11 cellular contexts compared by ENCODE assay signal in the genomic region with DNA sequence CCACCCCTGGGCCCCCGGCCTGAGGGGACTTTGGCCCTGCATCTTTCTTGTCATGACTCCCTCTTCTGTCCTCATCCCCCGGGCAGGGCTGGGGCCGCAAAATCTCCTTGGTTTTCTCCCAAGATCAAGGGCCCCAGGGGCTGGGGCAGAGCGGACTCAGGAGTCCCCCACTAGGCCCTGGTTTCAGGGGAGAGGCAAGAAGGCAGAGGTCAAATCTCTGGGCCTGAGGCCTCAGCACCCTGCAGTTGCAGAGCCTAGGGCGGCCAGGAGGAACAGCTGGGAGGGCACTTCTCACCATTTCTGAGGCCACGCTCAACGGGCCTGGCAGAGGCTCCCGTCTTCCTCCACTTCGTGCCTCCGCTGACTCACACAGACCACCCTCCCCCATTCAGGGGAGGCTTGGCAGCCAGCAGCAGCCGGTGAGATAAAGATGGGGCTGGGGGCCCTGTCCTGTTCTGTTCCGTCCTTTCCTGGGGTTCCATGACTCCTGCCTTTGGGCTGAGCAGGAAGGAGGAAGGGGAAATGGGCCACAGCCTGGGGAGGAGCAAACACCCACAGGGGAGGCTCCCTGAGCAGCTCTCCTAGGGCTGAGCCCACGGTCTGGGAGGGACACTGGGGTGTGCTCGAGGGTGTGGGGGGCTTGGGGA. TPM values are rescaled to one million over a fixed set of nuclear protein-coding genes. Genes with fewer than 3 reads are reported as not detected.
DNase-seq lines count a peak whose midpoint lies in the region; ATAC-seq, FAIRE-seq and TF ChIP-seq lines count a peak whose summit lies in the region.
"Had no signal": no experiment of that assay in that cellular context is flagged by ENCODE, and none has a peak within 500 bp of the region (broad histone marks: within the 10 kb centered on the region; RNA-seq: fewer than 3 reads in every experiment).

No MANE protein-coding gene starts in this region.

- TF ChIP-seq CTCF in pancreas (IDR thresholded peaks at IDR 0.05) (no peak), tibial nerve (IDR thresholded peaks at IDR 0.05) (no peak)

- TF ChIP-seq POLR2A in tibial nerve (IDR thresholded peaks at IDR 0.05), result no peak

- H3K27ac ChIP-seq in CD8-positive, alpha-beta memory T cell (ENCODE audit: low read depth, low read length), result no peak overlapping the region
- no peak overlapping the region for H3K27ac ChIP-seq in pancreas
- peak overlapping the region in 2 of 4 donors; percentile 26 to 59 for H3K27ac ChIP-seq in tibial nerve

- ATAC-seq in esophagus mucosa (peak; percentile 46), pancreas (peak in 3 of 4 donors; percentile 9 to 57 (median 39))

- no peaks in the 10 kb centered on the region for H3K9me3 ChIP-seq in CD8-positive, alpha-beta memory T cell (ENCODE audit: low read length)
- H3K9me3 ChIP-seq in pancreas (no peaks in the 10 kb centered on the region), tibial nerve (no peaks in the 10 kb centered on the region)

- no peak for FAIRE-seq in pancreas (lab: Jason Lieb, UNC)

- no peak for DNase-seq in CD8-positive, alpha-beta memory T cell
- DNase-seq in NOMO-1 treated with DMSO at 0.1 percent for 48 hours (lab: John Stamatoyannopoulos, UW; ENCODE audit: unreplicated experiment) (peak; percentile 50), pancreas (peak in 1 of 6 donors; percentile 36), dedifferentiated amniotic fluid mesenchymal stem cell (ENCODE audit: extremely low spot score) (no peak), foreskin melanocyte (no peak), tibial nerve (ENCODE audit: low spot score in 2 of 2) (no peak), NCI-H2196 (lab: John Stamatoyannopoulos, UW; ENCODE audit: unreplicated experiment) (no peak)

- CTCF ChIA-PET in CD8-positive, alpha-beta memory T cell (lab: Charles Lee), result interaction anchor here (0.6 to 3.5 kb wide), 6 partner anchors 9 to 79 kb away, joined by 3 to 19 read pairs (median 4); no protein-coding TSS in a partner anchor

- TF ChIP-seq EP300 in tibial nerve (IDR thresholded peaks at IDR 0.05), result no peak

- WGBS in pancreas, 2 donors, result 71 to 83% methylated on average over 14 of the region's 14 CpGs
- 62 to 71% methylated on average over 14 of the region's 14 CpGs for WGBS in tibial nerve, 2 donors

- peak overlapping the region in 5 of 7 donors; percentile 49 to 88 (median 67) for H3K4me3 Mint-ChIP-seq in CD8-positive, alpha-beta memory T cell
- H3K4me3 Mint-ChIP-seq: memory B cell had no signal

- H3K36me3 ChIP-seq in CD8-positive, alpha-beta memory T cell (ENCODE audit: insufficient read depth, low read length), result no peaks in the 10 kb centered on the region
- H3K36me3 ChIP-seq in pancreas (no peaks in the 10 kb centered on the region), tibial nerve (no peaks in the 10 kb centered on the region)

- peak overlapping the region in 1 of 8 donors; percentile 11 for H3K27ac Mint-ChIP-seq in CD8-positive, alpha-beta memory T cell
- H3K27ac Mint-ChIP-seq: memory B cell had no signal

- no peaks in the 10 kb centered on the region for H3K9me3 Mint-ChIP-seq in CD8-positive, alpha-beta memory T cell
- H3K9me3 Mint-ChIP-seq: memory B cell had no signal

- POLR2A ChIA-PET in CD8-positive, alpha-beta memory T cell (lab: Charles Lee), result interaction anchor here (0.5 kb wide), 1 partner anchor 127 kb away, joined by 6 read pairs; no protein-coding TSS in a partner anchor

- no peaks in the 10 kb centered on the region for H3K36me3 Mint-ChIP-seq in CD8-positive, alpha-beta memory T cell
- H3K36me3 Mint-ChIP-seq: memory B cell had no signal

- H3K27me3 ChIP-seq in CD8-positive, alpha-beta memory T cell (ENCODE audit: insufficient read depth, low read length, poor library complexity, severe bottlenecking), result no peaks in the 10 kb centered on the region
- H3K27me3 ChIP-seq in pancreas (no peaks in the 10 kb centered on the region), tibial nerve (peaks cover 0 to 9% of the 10 kb centered on the region in 2 donors)

- peaks cover 35 to 65% (median 41%) of the 10 kb centered on the region in 3 donors for H3K4me1 Mint-ChIP-seq in CD8-positive, alpha-beta memory T cell

- intact Hi-C loops in pancreas (cut with DNase I), result no loop called here

- H3K27me3 Mint-ChIP-seq in CD8-positive, alpha-beta memory T cell, result no peaks in the 10 kb centered on the region

- H3K4me1 ChIP-seq in CD8-positive, alpha-beta memory T cell (ENCODE audit: insufficient read depth, low read length), result peaks cover 31% of the 10 kb centered on the region
- no peaks in the 10 kb centered on the region for H3K4me1 ChIP-seq in pancreas
- peaks cover 0 to 10% (median 0%) of the 10 kb centered on the region in 4 donors for H3K4me1 ChIP-seq in tibial nerve

- H3K4me3 ChIP-seq in CD8-positive, alpha-beta memory T cell (ENCODE audit: low read length), result no peak overlapping the region
- peak overlapping the region in 1 of 4 donors; percentile 18 for H3K4me3 ChIP-seq in pancreas
- peak overlapping the region in 2 of 4 donors; percentile 20 to 41 for H3K4me3 ChIP-seq in tibial nerve

RNA-seq across cellular contexts. Expression of a gene that starts 12.4 kb away (rescaled TPM):
- under 1 TPM in 1 of 2 experiments, not detected in 1; 0.15 TPM for total RNA-seq in CD8-positive, alpha-beta memory T cell
- polyA plus RNA-seq in CD8-positive, alpha-beta memory T cell, result not detected
- total RNA-seq in esophagus mucosa (not detected), pancreas (under 1 TPM in 1 of 6 donors, not detected in 5; 0.35 TPM), tibial nerve (not detected)
- not detected for polyA plus RNA-seq in pancreas
- total RNA-seq: LHCN-M2, RPMI7951 had no signal

RNA-seq across cellular contexts. Expression of a gene that starts 21.3 kb away (rescaled TPM):
- total RNA-seq in CD8-positive, alpha-beta memory T cell, result 100 to 1,000 TPM; 975 to 992 TPM
- 3,843 TPM for polyA plus RNA-seq in CD8-positive, alpha-beta memory T cell
- 3.7 TPM for total RNA-seq in esophagus mucosa
- total RNA-seq in pancreas, result 100 to 1,000 TPM; 151 to 928 (median 250) TPM
- polyA plus RNA-seq in pancreas, result 100 to 1,000 TPM; 232 to 815 TPM
- 10 to 100 TPM in 3 of 4 donors, 1 to 10 TPM in 1; 4.2 to 32.9 (median 21.7) TPM for total RNA-seq in tibial nerve

RNA-seq across cellular contexts. Expression of a gene that starts 25.7 kb away (rescaled TPM):
- total RNA-seq in CD8-positive, alpha-beta memory T cell, result under 1 TPM in 1 of 2 experiments, not detected in 1; 0.11 TPM
- polyA plus RNA-seq in CD8-positive, alpha-beta memory T cell, result not detected
- 5.6 TPM for total RNA-seq in esophagus mucosa
- 1 to 10 TPM; 6.5 to 10.0 (median 8.0) TPM for total RNA-seq in pancreas
- 10 to 100 TPM; 22.4 to 43.3 TPM for polyA plus RNA-seq in pancreas
- 10 to 100 TPM; 19.4 to 29.2 (median 21.5) TPM for total RNA-seq in tibial nerve

RNA-seq across cellular contexts. Expression of a gene that starts 40.4 kb away (rescaled TPM):
- 1 to 10 TPM; 1.5 to 1.9 TPM for total RNA-seq in CD8-positive, alpha-beta memory T cell
- 0.90 TPM for polyA plus RNA-seq in CD8-positive, alpha-beta memory T cell
- total RNA-seq in esophagus mucosa (0.80 TPM), pancreas (1 to 10 TPM in 2 of 6 donors, under 1 TPM in 4; 0.28 to 1.6 (median 0.72) TPM), tibial nerve (under 1 TPM in 2 of 4 donors, not detected in 2; under 0.01 to 0.42 TPM)
- 1 to 10 TPM; 1.4 to 1.6 TPM for polyA plus RNA-seq in pancreas
- total RNA-seq: RPMI7951 had no signal

RNA-seq across cellular contexts. Expression of a gene that starts 48.1 kb away (rescaled TPM):
- 10 to 100 TPM; 10.4 to 10.5 TPM for total RNA-seq in CD8-positive, alpha-beta memory T cell
- 3.8 TPM for polyA plus RNA-seq in CD8-positive, alpha-beta memory T cell
- total RNA-seq in esophagus mucosa (9.7 TPM), pancreas (1 to 10 TPM; 5.0 to 8.8 (median 6.7) TPM), tibial nerve (10 to 100 TPM in 1 of 4 donors, 1 to 10 TPM in 3; 7.7 to 17.1 (median 8.9) TPM)
- 1 to 10 TPM; 5.8 to 7.5 TPM for polyA plus RNA-seq in pancreas

Comparison
In these comparisons a context has a peak if more than half of its experiments do, and no peak if none do; other contexts are left out.
1. RNA of a gene that starts 21.3 kb away (total RNA-seq): 975 to 992 TPM in CD8-positive, alpha-beta memory T cell and 151 to 928 TPM in pancreas; 4.2 to 32.9 TPM in tibial nerve and 3.7 TPM in esophagus mucosa (single experiment); every median in the first group is over 4 times any median in the second.